In genomic region chr2:151730242-151730975, GRCh38 we compare ENCODE assay signal across 13 cellular contexts. TPM values are rescaled to one million over a fixed set of nuclear protein-coding genes. Genes with fewer than 3 reads are reported as not detected.
DNase-seq lines count a peak whose midpoint lies in the region; ATAC-seq lines count a peak whose summit lies in the region.
"Had no signal": no experiment of that assay in that cellular context is flagged by ENCODE, and none has a peak within 500 bp of the region (broad histone marks: within the 10 kb centered on the region; RNA-seq: fewer than 3 reads in every experiment).

No MANE protein-coding gene starts in this region.

- H3K27ac ChIP-seq in CD4-positive, alpha-beta memory T cell (ENCODE audit: low read depth, low read length): no peak overlapping the region
- H3K27ac ChIP-seq: parathyroid adenoma had no signal

- H3K4me3 Mint-ChIP-seq in activated naive CD4-positive, alpha-beta T cell treated with anti-CD3 and anti-CD28 coated beads, Interleukin-2, amount 10 ng/mL, durations not matched to agents 7 days and 5 days: no peak overlapping the region
- H3K4me3 Mint-ChIP-seq in CD4-positive, alpha-beta memory T cell: no peak overlapping the region
- H3K4me3 Mint-ChIP-seq: activated naive CD8-positive, alpha-beta T cell had no signal

- H3K27me3 Mint-ChIP-seq in activated naive CD4-positive, alpha-beta T cell treated with anti-CD3 and anti-CD28 coated beads, Interleukin-2, amount 10 ng/mL, durations not matched to agents 7 days and 5 days: no peaks in the 10 kb centered on the region
- peaks cover 0 to 3% of the 10 kb centered on the region in 2 donors for H3K27me3 Mint-ChIP-seq in CD4-positive, alpha-beta memory T cell

- H3K4me3 ChIP-seq in CD4-positive, alpha-beta memory T cell (ENCODE audit: low read length in 2 of 2): no peak overlapping the region

- H3K27ac Mint-ChIP-seq in activated naive CD4-positive, alpha-beta T cell treated with anti-CD3 and anti-CD28 coated beads, Interleukin-2, amount 10 ng/mL, durations not matched to agents 7 days and 5 days: no peak overlapping the region
- H3K27ac Mint-ChIP-seq in CD4-positive, alpha-beta memory T cell: no peak overlapping the region
- H3K27ac Mint-ChIP-seq: activated naive CD8-positive, alpha-beta T cell had no signal

- H3K27me3 ChIP-seq in CD4-positive, alpha-beta memory T cell (ENCODE audit: insufficient read depth, low read length): no peaks in the 10 kb centered on the region

- POLR2A ChIA-PET in CD4-positive, alpha-beta memory T cell (lab: Charles Lee; ENCODE audit: partially characterized antibody): no interaction called here

- no peaks in the 10 kb centered on the region for H3K4me1 Mint-ChIP-seq in activated naive CD4-positive, alpha-beta T cell treated with anti-CD3 and anti-CD28 coated beads, Interleukin-2, amount 10 ng/mL, durations not matched to agents 7 days and 5 days
- H3K4me1 Mint-ChIP-seq in CD4-positive, alpha-beta memory T cell: no peaks in the 10 kb centered on the region

- no peaks in the 10 kb centered on the region for H3K4me1 ChIP-seq in CD4-positive, alpha-beta memory T cell (ENCODE audit: insufficient read depth, low read length)
- H3K4me1 ChIP-seq: parathyroid adenoma had no signal

- H3K36me3 Mint-ChIP-seq in activated naive CD4-positive, alpha-beta T cell treated with anti-CD3 and anti-CD28 coated beads, Interleukin-2, amount 10 ng/mL, durations not matched to agents 7 days and 5 days: no peaks in the 10 kb centered on the region
- H3K36me3 Mint-ChIP-seq in CD4-positive, alpha-beta memory T cell: no peaks in the 10 kb centered on the region
- H3K36me3 Mint-ChIP-seq: activated naive CD8-positive, alpha-beta T cell had no signal

- no peaks in the 10 kb centered on the region for H3K9me3 Mint-ChIP-seq in activated naive CD4-positive, alpha-beta T cell treated with anti-CD3 and anti-CD28 coated beads, Interleukin-2, amount 10 ng/mL, durations not matched to agents 7 days and 5 days
- no peaks in the 10 kb centered on the region for H3K9me3 Mint-ChIP-seq in CD4-positive, alpha-beta memory T cell

- H3K9me3 ChIP-seq in CD4-positive, alpha-beta memory T cell (ENCODE audit: control insufficient read depth in 1 of 2, low read length in 2 of 2): no peaks in the 10 kb centered on the region

- intact Hi-C loops in CD4-positive, alpha-beta memory T cell (cut with micrococcal nuclease): no loop called here

- peak; percentile 78 for ATAC-seq in GM18502 (IDR thresholded peaks at IDR 0.05; ENCODE audit: poor library complexity, unreplicated experiment)

- CTCF ChIA-PET in activated naive CD4-positive, alpha-beta T cell treated with anti-CD3 and anti-CD28 coated beads, Interleukin-2, amount 10 ng/mL, durations not matched to agents 7 days and 5 days (lab: Charles Lee): no interaction called here
- CTCF ChIA-PET in CD4-positive, alpha-beta memory T cell (lab: Charles Lee; ENCODE audit: partially characterized antibody): interaction anchor here (1.2 kb wide), 1 partner anchor 25 kb away, joined by 3 read pairs; no protein-coding TSS in a partner anchor

- peak; percentile 6 for DNase-seq in HCEC 1CT
- peak; percentile 13 for DNase-seq in RKO (ENCODE audit: low spot score)
- peak; percentile 93 for DNase-seq in myocyte (ENCODE audit: low read depth)
- DNase-seq in activated naive CD4-positive, alpha-beta T cell treated with anti-CD3 and anti-CD28 coated beads, Interleukin-2, amount 10 ng/mL, durations not matched to agents 7 days and 5 days: no peak
- DNase-seq in CD4-positive, alpha-beta memory T cell: no peak
- DNase-seq in inferior parietal cortex (ENCODE audit: extremely low spot score): no peak
- DNase-seq in NCI-H345 (lab: John Stamatoyannopoulos, UW): no peak
- DNase-seq: glutamatergic neuron; NCI-H1694; stimulated activated CD8-positive, alpha-beta memory T cell treated with anti-CD3 and anti-CD28 coated beads, Interleukin-4, amount 100 ng/mL, for 48 hours had no signal

- H3K36me3 ChIP-seq in CD4-positive, alpha-beta memory T cell (ENCODE audit: insufficient read depth, low read length): no peaks in the 10 kb centered on the region

RNA-seq across cellular contexts. Expression of gene NEB, which starts 3.9 kb away (rescaled TPM):
- 1,133 and 1,145 TPM in 2 replicates for total RNA-seq in myocyte
- 101 TPM for polyA plus RNA-seq in myocyte (2012)
- 1 to 10 TPM in 1 of 2 experiments, under 1 TPM in 1; 0.91 to 2.1 TPM for total RNA-seq in CD4-positive, alpha-beta memory T cell
- under 1 TPM in 1 of 2 donors, not detected in 1; 0.17 TPM for polyA plus RNA-seq in CD4-positive, alpha-beta memory T cell

Comparison
In these comparisons a context has a peak if more than half of its experiments do, and no peak if none do; other contexts are left out.
1. DNase-seq: peak in HCEC 1CT (single experiment), RKO (single experiment) and myocyte (single experiment); none in activated naive CD4-positive, alpha-beta T cell treated with anti-CD3 and anti-CD28 coated beads, Interleukin-2, amount 10 ng/mL, durations not matched to agents 7 days and 5 days (single experiment), CD4-positive, alpha-beta memory T cell (0 of 5), inferior parietal cortex (single experiment) and NCI-H345 (single experiment).
2. RNA of gene NEB, which starts 3.9 kb away (total RNA-seq): 1,133 to 1,145 TPM in myocyte; 0.91 to 2.1 TPM in CD4-positive, alpha-beta memory T cell; every median in the first group is over 100 times any median in the second.